ENCODE assay signal across 24 cellular contexts in genomic region chr17:77801545-77802332, GRCh38.
DNase-seq lines count a peak whose midpoint lies in the region; ATAC-seq and TF ChIP-seq lines count a peak whose summit lies in the region.
"Had no signal": no experiment of that assay in that cellular context is flagged by ENCODE, and none has a peak within 500 bp of the region (broad histone marks: within the 10 kb centered on the region; RNA-seq: fewer than 3 reads in every experiment).

No MANE protein-coding gene starts in this region.

- H3K27me3 ChIP-seq in dorsolateral prefrontal cortex (no peaks in the 10 kb centered on the region), lower lobe of right lung (ENCODE audit: low read depth) (no peaks in the 10 kb centered on the region)
- H3K27me3 ChIP-seq: breast epithelium had no signal

- no peaks in the 10 kb centered on the region for H3K36me3 ChIP-seq in lower lobe of right lung
- H3K36me3 ChIP-seq: breast epithelium, heart right ventricle, left lung, tibial nerve had no signal

- no peak for ATAC-seq in activated CD4-positive, alpha-beta T cell treated with anti-CD3 and anti-CD28 coated beads for 36 hours
- ATAC-seq in lower lobe of right lung = no peak
- ATAC-seq: stimulated activated naive B cell treated with anti-CD40 and anti-IgM and Interleukin-4, amounts not matched to agents 10 μg/mL and 1 μg/mL and 100 μg/mL, for 72 hours had no signal

- peak overlapping the region in 11 of 59 donors; percentile 4 to 48 (median 36) for H3K4me3 ChIP-seq in dorsolateral prefrontal cortex
- H3K4me3 ChIP-seq in lower lobe of right lung = no peak overlapping the region
- H3K4me3 ChIP-seq: breast epithelium, heart right ventricle, left lung, smooth muscle cell, tibial nerve had no signal

- peaks cover 11% of the 10 kb centered on the region for H3K27me3 Mint-ChIP-seq in activated CD4-positive, alpha-beta T cell treated with anti-CD3 and anti-CD28 coated beads for 36 hours

- H3K4me1 ChIP-seq in lower lobe of right lung = no peaks in the 10 kb centered on the region
- H3K4me1 ChIP-seq: breast epithelium, left lung had no signal

- intact Hi-C loops in activated CD4-positive, alpha-beta T cell treated with anti-CD3 and anti-CD28 coated beads for 36 hours (cut with DNase I, micrococcal nuclease) = no loop called here
- intact Hi-C loops in dorsolateral prefrontal cortex (cut with DNase I) = no loop called here
- intact Hi-C loops in posterior vena cava (cut with DNase I) = loop anchor here in 1 of 2 donors (1.0 kb wide), 1 partner anchor 13 kb away; no protein-coding TSS in a partner anchor
- intact Hi-C loops in lower lobe of right lung (cut with DNase I) = no loop called here

- POLR2A ChIA-PET in activated CD4-positive, alpha-beta T cell treated with anti-CD3 and anti-CD28 coated beads for 36 hours (lab: Charles Lee) = no interaction called here

- peaks cover 3% of the 10 kb centered on the region for H3K4me1 Mint-ChIP-seq in activated CD4-positive, alpha-beta T cell treated with anti-CD3 and anti-CD28 coated beads for 36 hours

- no peaks in the 10 kb centered on the region for H3K36me3 Mint-ChIP-seq in activated CD4-positive, alpha-beta T cell treated with anti-CD3 and anti-CD28 coated beads for 36 hours (ENCODE audit: low read depth)
- H3K36me3 Mint-ChIP-seq: activated CD4-positive, alpha-beta memory T cell treated with anti-CD3 and anti-CD28 coated beads for 36 hours; CD8-positive, alpha-beta memory T cell; stimulated activated naive B cell treated with anti-CD40 and anti-IgM and Interleukin-4, amounts not matched to agents 10 μg/mL and 1 μg/mL and 100 μg/mL, for 72 hours had no signal

- no peak overlapping the region for H3K27ac Mint-ChIP-seq in activated CD4-positive, alpha-beta T cell treated with anti-CD3 and anti-CD28 coated beads for 36 hours
- H3K27ac Mint-ChIP-seq: activated CD4-positive, alpha-beta memory T cell treated with anti-CD3 and anti-CD28 coated beads for 36 hours; T-helper 2 cell treated with Interferon-gamma antibody and Interleukin-4, amounts not matched to agents 5 μg/mL and 100 μg/mL, for 36 hours had no signal

- H3K9me3 Mint-ChIP-seq in activated CD4-positive, alpha-beta T cell treated with anti-CD3 and anti-CD28 coated beads for 36 hours (ENCODE audit: low read depth) = no peaks in the 10 kb centered on the region
- H3K9me3 Mint-ChIP-seq: activated CD4-positive, alpha-beta memory T cell treated with anti-CD3 and anti-CD28 coated beads for 36 hours; CD8-positive, alpha-beta memory T cell; stimulated activated naive B cell treated with anti-CD40 and anti-IgM and Interleukin-4, amounts not matched to agents 10 μg/mL and 1 μg/mL and 100 μg/mL, for 72 hours; T-helper 2 cell treated with Interferon-gamma antibody and Interleukin-4, amounts not matched to agents 5 μg/mL and 100 μg/mL, for 36 hours had no signal

- H3K27ac ChIP-seq in dorsolateral prefrontal cortex (peak overlapping the region in 39 of 59 donors; percentile 31 to 95 (median 76)), lower lobe of right lung (no peak overlapping the region)
- H3K27ac ChIP-seq: breast epithelium, heart right ventricle, left lung, tibial nerve had no signal

- no peaks in the 10 kb centered on the region for H3K9me3 ChIP-seq in lower lobe of right lung
- H3K9me3 ChIP-seq: breast epithelium, heart right ventricle, left lung, tibial nerve had no signal

- no peak for DNase-seq in activated CD4-positive, alpha-beta T cell treated with anti-CD3 and anti-CD28 coated beads for 36 hours
- DNase-seq in activated CD4-positive, alpha-beta T cell treated with anti-CD3 and anti-CD28 coated beads for 4 hours = no peak
- DNase-seq in NCI-H69 (lab: John Stamatoyannopoulos, UW) (peak; percentile 54), dorsolateral prefrontal cortex (peak in 2 of 10 donors; percentile 32 to 74), posterior vena cava (ENCODE audit: low spot score) (peak; percentile 29), lower lobe of right lung (no peak), SK-N-DZ (ENCODE audit: low spot score) (no peak), nucleus accumbens (lab: John Stamatoyannopoulos, UW) (no peak)
- DNase-seq: activated CD4-positive, alpha-beta memory T cell treated with anti-CD3 and anti-CD28 coated beads for 36 hours; activated gamma-delta T cell treated with Interleukin-2 at 50 U/mL for 16 hours; AML-193; CD8-positive, alpha-beta memory T cell; heart right ventricle; Kasumi-1; left lung; NCI-H1048; NCI-H1930; NCI-H510A; stimulated activated CD4-positive, alpha-beta T cell treated with anti-CD3 and anti-CD28 coated beads, Interleukin-2, amount 100 ng/mL, for 48 hours; stimulated activated naive B cell treated with anti-CD40 and anti-IgM and Interleukin-4, amounts not matched to agents 10 μg/mL and 1 μg/mL and 100 μg/mL, for 72 hours had no signal

- TF ChIP-seq CTCF in dorsolateral prefrontal cortex (IDR thresholded peaks at IDR 0.05 in 54 of 56, conservative IDR thresholded peaks at IDR 0.05 in 2 of 56; ENCODE audit: low read depth in 1 of 56, partially characterized antibody in 56 of 56) (no peak), lower lobe of right lung (IDR thresholded peaks at IDR 0.05) (no peak)

- peak overlapping the region; percentile 32 for H3K4me3 Mint-ChIP-seq in activated CD4-positive, alpha-beta T cell treated with anti-CD3 and anti-CD28 coated beads for 36 hours
- H3K4me3 Mint-ChIP-seq: activated CD4-positive, alpha-beta memory T cell treated with anti-CD3 and anti-CD28 coated beads for 36 hours; CD8-positive, alpha-beta memory T cell; stimulated activated naive B cell treated with anti-CD40 and anti-IgM and Interleukin-4, amounts not matched to agents 10 μg/mL and 1 μg/mL and 100 μg/mL, for 72 hours; T-helper 2 cell treated with Interferon-gamma antibody and Interleukin-4, amounts not matched to agents 5 μg/mL and 100 μg/mL, for 36 hours had no signal

- CTCF ChIA-PET in activated CD4-positive, alpha-beta T cell treated with anti-CD3 and anti-CD28 coated beads for 36 hours (lab: Charles Lee) = no interaction called here

Comparison
In these comparisons a context has a peak if more than half of its experiments do, and no peak if none do; other contexts are left out.
1. DNase-seq: peak in NCI-H69 (single experiment) and posterior vena cava (single experiment); none in activated CD4-positive, alpha-beta T cell treated with anti-CD3 and anti-CD28 coated beads for 36 hours (single experiment), activated CD4-positive, alpha-beta T cell treated with anti-CD3 and anti-CD28 coated beads for 4 hours (0 of 2), lower lobe of right lung (single experiment), SK-N-DZ (single experiment) and nucleus accumbens (0 of 56).